24 cellular contexts compared by ENCODE assay signal in the genomic region with DNA sequence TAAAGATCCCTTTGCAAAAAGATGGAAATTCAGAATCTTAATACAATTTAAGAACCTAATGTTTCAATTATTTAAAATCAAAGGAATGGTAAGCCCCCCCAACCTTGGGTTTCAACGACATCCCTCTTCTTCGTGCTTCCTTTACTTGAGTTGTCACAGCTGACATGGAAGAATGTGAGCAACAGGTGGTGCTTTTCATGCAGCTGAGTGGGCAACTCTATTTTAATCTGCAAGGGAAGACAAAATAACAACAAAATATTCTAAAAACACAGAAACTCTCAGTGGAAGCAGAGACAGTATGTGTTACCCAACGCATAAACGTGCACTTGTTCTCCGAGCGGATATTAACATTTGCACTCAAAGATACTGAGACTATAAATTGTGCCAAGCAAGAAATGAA.
A peak's percentile ranks its signal among the peaks of the same experiment; 100 is the strongest.
DNase-seq lines count a peak whose midpoint lies in the region; ATAC-seq, FAIRE-seq and TF ChIP-seq lines count a peak whose summit lies in the region.
"Had no signal": no experiment of that assay in that cellular context is flagged by ENCODE, and none has a peak within 500 bp of the region (broad histone marks: within the 10 kb centered on the region; RNA-seq: fewer than 3 reads in every experiment).

No MANE protein-coding gene starts in this region.

- intact Hi-C loops in posterior vena cava (cut with DNase I), result no loop called here

- no peak overlapping the region for H2BK15ac ChIP-seq in H1 (ENCODE audit: low read length)

- no peak overlapping the region for H3K14ac ChIP-seq in H1 (ENCODE audit: insufficient read length)

- no peak overlapping the region for H4K91ac ChIP-seq in H1 (replicated peaks; ENCODE audit: insufficient read length, low read length)

- no peak overlapping the region for H3K4me3 ChIP-seq in H1 (ENCODE audit: extremely low read depth in 1 of 4, insufficient read depth in 2 of 4, low read depth in 3 of 4, low read length in 4 of 4)
- H3K4me3 ChIP-seq: A549; BLaER1 treated with 17β-estradiol and CSF1 and Interleukin-3, amounts not matched to agents 10 nM and 100 nM had no signal

- H2BK120ac ChIP-seq in H1 (replicated peaks; ENCODE audit: low read depth, low read length), result no peak overlapping the region

- H2BK5ac ChIP-seq in H1 (ENCODE audit: low read depth, low read length), result no peak overlapping the region

- peaks cover 0 to 9% (median 2%) of the 10 kb centered on the region in 4 experiments; a peak in 5 of 7 replicates for H3K4me1 ChIP-seq in H1 (replicated peaks in 1 of 4; ENCODE audit: control insufficient read depth in 3 of 4, insufficient read depth in 4 of 4, low read length in 3 of 4)
- H3K4me1 ChIP-seq: A549; BLaER1 treated with 17β-estradiol and CSF1 and Interleukin-3, amounts not matched to agents 10 nM and 100 nM; Caco-2 had no signal

- H3K9me3 Mint-ChIP-seq in nephron, result no peaks in the 10 kb centered on the region
- H3K9me3 Mint-ChIP-seq: CD4-positive, alpha-beta T cell; CD8-positive, alpha-beta T cell had no signal

- ATAC-seq in GM19351 (IDR thresholded peaks at IDR 0.05; ENCODE audit: unreplicated experiment), result no peak
- no peak for ATAC-seq in omental fat pad (ENCODE audit: low FRiP score)
- ATAC-seq: A549; CD8-positive, alpha-beta T cell had no signal

- H3K9ac ChIP-seq in H1 (replicated peaks in 1 of 4; ENCODE audit: extremely low read depth in 1 of 4, low read depth in 3 of 4, low read length in 3 of 4), result no peak overlapping the region
- H3K9ac ChIP-seq: BLaER1 treated with 17β-estradiol and CSF1 and Interleukin-3, amounts not matched to agents 10 nM and 100 nM had no signal

- H3K18ac ChIP-seq in H1 (ENCODE audit: extremely low read depth, low read length), result no peak overlapping the region

- H3K79me2 ChIP-seq in H1 (ENCODE audit: control insufficient read depth in 1 of 2, insufficient read depth in 2 of 2, low read length in 2 of 2), result no peaks in the 10 kb centered on the region

- no peaks in the 10 kb centered on the region for H3K79me1 ChIP-seq in H1 (ENCODE audit: low read depth, low read length)

- peak overlapping the region; percentile 74 to 88 (median 83) for H3K27ac Mint-ChIP-seq in nephron
- H3K27ac Mint-ChIP-seq: B cell; CD4-positive, alpha-beta T cell; CD8-positive, alpha-beta T cell had no signal

- no peak for TF ChIP-seq CTCF in H1 (IDR thresholded peaks at IDR 0.05; ENCODE audit: control extremely low read depth in 1 of 3, insufficient read depth in 1 of 3, low read depth in 1 of 3, low read length in 3 of 3)
- TF ChIP-seq CTCF in nephron (IDR thresholded peaks at IDR 0.05; ENCODE audit: unreplicated experiment in 3 of 3), result no peak
- TF ChIP-seq CTCF in omental fat pad (IDR thresholded peaks at IDR 0.05), result no peak

- no peak overlapping the region for H3K4ac ChIP-seq in H1 (replicated peaks; ENCODE audit: insufficient read length, low read depth, low read length)

- peak; percentile 87 for FAIRE-seq in H54 (lab: Jason Lieb, UNC)
- peak; percentile 39 for FAIRE-seq in H1 (lab: Jason Lieb, UNC)
- FAIRE-seq: A549, D721Med, G401.6, GM12891, GM19239 had no signal

- no peak overlapping the region for H3K4me2 ChIP-seq in H1 (ENCODE audit: insufficient read depth in 1 of 2, low read depth in 2 of 2, low read length in 2 of 2)
- H3K4me2 ChIP-seq: A549; BLaER1 treated with 17β-estradiol and CSF1 and Interleukin-3, amounts not matched to agents 10 nM and 100 nM had no signal

- H4K20me1 ChIP-seq in H1 (replicated peaks in 1 of 2; ENCODE audit: control insufficient read depth in 1 of 2, insufficient read depth in 2 of 2, low read length in 2 of 2), result no peaks in the 10 kb centered on the region
- H4K20me1 ChIP-seq: BLaER1 treated with 17β-estradiol and CSF1 and Interleukin-3, amounts not matched to agents 10 nM and 100 nM had no signal

- no peak overlapping the region for H3K23ac ChIP-seq in H1 (ENCODE audit: insufficient read length)

- H4K8ac ChIP-seq in H1 (ENCODE audit: extremely low read depth, insufficient read depth, low read length), result no peak overlapping the region

- H3K27ac ChIP-seq in H1 (ENCODE audit: low read depth, low read length), result no peak overlapping the region
- H3K27ac ChIP-seq: 22Rv1; A549; BLaER1 treated with 17β-estradiol and CSF1 and Interleukin-3, amounts not matched to agents 10 nM and 100 nM; C4-2B had no signal

- no peak for TF ChIP-seq EP300 in H1 (IDR thresholded peaks at IDR 0.05; ENCODE audit: borderline replicate concordance in 1 of 2, low read depth in 2 of 2, low read length in 2 of 2)

- no peaks in the 10 kb centered on the region for H3K27me3 Mint-ChIP-seq in nephron (ENCODE audit: low read depth)
- H3K27me3 Mint-ChIP-seq: B cell; CD4-positive, alpha-beta T cell had no signal

- H2BK20ac ChIP-seq in H1 (ENCODE audit: low read length), result no peak overlapping the region

- no peak overlapping the region for H4K5ac ChIP-seq in H1 (ENCODE audit: insufficient read length, low read depth, low read length)

- H3K27me3 ChIP-seq in H1 (replicated peaks in 1 of 4; ENCODE audit: control insufficient read depth in 3 of 4, extremely low read depth in 1 of 4, insufficient read depth in 3 of 4, low read length in 3 of 4), result no peaks in the 10 kb centered on the region
- H3K27me3 ChIP-seq: BLaER1 treated with 17β-estradiol and CSF1 and Interleukin-3, amounts not matched to agents 10 nM and 100 nM had no signal

- POLR2A ChIA-PET in H1 (lab: Charles Lee; ENCODE audit: partially characterized antibody), result no interaction called here

- H2AK5ac ChIP-seq in H1 (ENCODE audit: low read depth, low read length), result no peak overlapping the region

- H3K36me3 Mint-ChIP-seq in nephron (ENCODE audit: low read depth), result peaks cover 40% of the 10 kb centered on the region

- no peak for TF ChIP-seq RAD21 in H1 (IDR thresholded peaks at IDR 0.05 in 1 of 2, conservative IDR thresholded peaks at IDR 0.05 in 1 of 2; ENCODE audit: low read depth in 2 of 2, low read length in 2 of 2)

- CTCF ChIA-PET in H1 (lab: Charles Lee; ENCODE audit: partially characterized antibody), result interaction anchor here (0.9 to 1.1 kb wide), 2 partner anchors 11 to 61 kb away, joined by 3 read pairs; no protein-coding TSS in a partner anchor

- H3K4me3 Mint-ChIP-seq in nephron, result peak overlapping the region in 1 of 3 experiments; percentile 8
- H3K4me3 Mint-ChIP-seq: B cell; CD4-positive, alpha-beta T cell; CD8-positive, alpha-beta T cell had no signal

- peaks cover 61% of the 10 kb centered on the region for H3K4me1 Mint-ChIP-seq in nephron
- H3K4me1 Mint-ChIP-seq: B cell had no signal

- WGBS in H1 (ENCODE audit: extremely low coverage in 1 of 2, insufficient coverage in 1 of 2, insufficient read length in 1 of 2, insufficient replicate concordance in 2 of 2, low coverage in 1 of 2, low lambda C conversion rate in 2 of 2, missing lambda C conversion rate in 1 of 2), 2 experiments, result 92% methylated on average over 6 of the region's 6 CpGs; no CpG with 5 or more reads in 1 of the 2 experiments

- H3K56ac ChIP-seq in H1 (replicated peaks; ENCODE audit: insufficient read length, low read depth, low read length), result no peak overlapping the region

- TF ChIP-seq POLR2A in H54 (IDR thresholded peaks at IDR 0.05; ENCODE audit: low read depth, low read length) (no peak), H1 (IDR thresholded peaks at IDR 0.05; ENCODE audit: control extremely low read depth in 1 of 2, low read depth in 2 of 2, low read length in 2 of 2) (no peak)

- no peaks in the 10 kb centered on the region for H3K9me3 ChIP-seq in H1 (ENCODE audit: insufficient read depth in 2 of 2, low read depth in 1 of 2, low read length in 1 of 2)
- H3K9me3 ChIP-seq: A549; BLaER1 treated with 17β-estradiol and CSF1 and Interleukin-3, amounts not matched to agents 10 nM and 100 nM; Caco-2 had no signal

- H2BK12ac ChIP-seq in H1 (ENCODE audit: low read depth, low read length), result no peak overlapping the region

- H2AFZ ChIP-seq in H1 (ENCODE audit: low read length), result no peak overlapping the region

- peaks cover 0 to 6% (median 0%) of the 10 kb centered on the region in 4 experiments; a peak in 2 of 8 replicates for H3K36me3 ChIP-seq in H1 (ENCODE audit: control insufficient read depth in 2 of 4, insufficient read depth in 4 of 4, low read length in 3 of 4)

- no peaks in the 10 kb centered on the region for H3K23me2 ChIP-seq in H1 (ENCODE audit: low read depth, low read length)

- DNase-seq in H54 (ENCODE audit: insufficient read length, low spot score), result no peak
- no peak for DNase-seq in H1 (ENCODE audit: low read depth in 1 of 2, low spot score in 2 of 2)
- DNase-seq in myocyte (ENCODE audit: low read depth), result peak; percentile 66
- no peak for DNase-seq in posterior vena cava (ENCODE audit: low spot score)
- DNase-seq in omental fat pad (ENCODE audit: low spot score), result no peak
- DNase-seq in anterior cingulate cortex (lab: John Stamatoyannopoulos, UW), result no peak
- DNase-seq: AML-193; Caco-2; Calu3; CD4-positive, alpha-beta T cell; CD8-positive, alpha-beta T cell; DMS79 treated with DMSO at 0.1 percent for 48 hours; GF-D8 had no signal

TF ChIP-seq in H1, 55 proteins besides CTCF, POLR2A, EP300 and RAD21:
- TF ChIP-seq SIN3A (conservative IDR thresholded peaks at IDR 0.05 in 1 of 2, IDR thresholded peaks at IDR 0.05 in 1 of 2; ENCODE audit: low read depth in 1 of 2, low read length in 2 of 2), result no peak
